In genomic region chr18:75779450-75779849, GRCh38 we compare ENCODE assay signal across 19 cellular contexts.
"Had no signal": no experiment of that assay in that cellular context is flagged by ENCODE, and none has a peak within 500 bp of the region (broad histone marks: within the 10 kb centered on the region; RNA-seq: fewer than 3 reads in every experiment).

No MANE protein-coding gene starts in this region.

- H3K9me3 ChIP-seq: MG63, Peyer's patch, SJCRH30 had no signal

- H3K27ac ChIP-seq: PC-9, Peyer's patch, SJCRH30 had no signal

- H2AFZ ChIP-seq: PC-9 had no signal

- ATAC-seq: Right ventricle myocardium inferior, SK-N-SH treated with all-trans-retinoic acid at 6 μM for 48 hours had no signal

- H3K4me2 ChIP-seq: PC-9 had no signal

- DNase-seq: Karpas-422, KG1, MG63, NCI-H1092, NCI-H1105 treated with DMSO at 0.1 percent for 48 hours, NCI-H1417 treated with DMSO at 0.1 percent for 48 hours, NCI-H146, NCI-H1694 treated with DMSO at 0.1 percent for 48 hours, NCI-H1930, NCI-H2081, NCI-H2107, NCI-H2227 treated with DMSO at 0.1 percent for 48 hours, NCI-H526, PC-9, Peyer's patch, SHP77 treated with DMSO at 0.1 percent for 48 hours, SJCRH30 had no signal

- H3K4me3 ChIP-seq: MG63, PC-9, Peyer's patch, SJCRH30 had no signal

- H3K4me1 ChIP-seq: Peyer's patch, SJCRH30 had no signal

- H3K36me3 ChIP-seq: MG63, Peyer's patch, SJCRH30 had no signal

- H3K27me3 ChIP-seq: MG63, Peyer's patch, SJCRH30 had no signal
